18 cellular contexts compared by ENCODE assay signal in genomic region chr6:109051301-109051700, GRCh38. TPM values are rescaled to one million over a fixed set of nuclear protein-coding genes. Genes with fewer than 3 reads are reported as not detected.
A peak's percentile ranks its signal among the peaks of the same experiment; 100 is the strongest.
DNase-seq lines count a peak whose midpoint lies in the region; ATAC-seq and TF ChIP-seq lines count a peak whose summit lies in the region.
"Had no signal": no experiment of that assay in that cellular context is flagged by ENCODE, and none has a peak within 500 bp of the region (broad histone marks: within the 10 kb centered on the region; RNA-seq: fewer than 3 reads in every experiment).

No MANE protein-coding gene starts in this region.

- H3K27me3 ChIP-seq in gastrocnemius medialis = no peaks in the 10 kb centered on the region
- H3K27me3 ChIP-seq: BLaER1 treated with 17β-estradiol and CSF1 and Interleukin-3, amounts not matched to agents 10 nM and 100 nM had no signal

- peak; percentile 7 for DNase-seq in ELR (ENCODE audit: low read depth)
- DNase-seq in HEK293T (ENCODE audit: extremely low spot score) = no peak
- peak; percentile 29 for DNase-seq in astrocyte of the cerebellum (ENCODE audit: low read depth)
- no peak for DNase-seq in gastrocnemius medialis
- no peak for DNase-seq in NCI-H526 treated with DMSO at 0.1 percent for 48 hours (lab: John Stamatoyannopoulos, UW)
- no peak for DNase-seq in erythroblast (lab: John Stamatoyannopoulos, UW)
- no peak for DNase-seq in NCI-H1048 (lab: John Stamatoyannopoulos, UW)
- DNase-seq: DMS 273 treated with DMSO at 0.1 percent for 48 hours, GF-D8, Kasumi-1, NCI-H1105, NCI-H1694, NCI-H2081 treated with DMSO at 0.1 percent for 48 hours, NCI-H748 treated with DMSO at 0.1 percent for 48 hours, Right ventricle myocardium superior, SK-N-SH had no signal

- H3K4me3 ChIP-seq in astrocyte of the cerebellum (ENCODE audit: low read depth, low read length) (no peak overlapping the region), gastrocnemius medialis (no peak overlapping the region)
- H3K4me3 ChIP-seq: BLaER1 treated with 17β-estradiol and CSF1 and Interleukin-3, amounts not matched to agents 10 nM and 100 nM had no signal

- CTCF ChIA-PET in HEK293T (lab: Yijun Ruan, JAX) = interaction anchor here (1.3 kb wide), 1 partner anchor 21 kb away, joined by 3 read pairs; no protein-coding TSS in a partner anchor

- ATAC-seq in gastrocnemius medialis = no peak

- POLR2A ChIA-PET in HEK293T (lab: Yijun Ruan, JAX) = interaction anchor here (1.8 kb wide), 1 partner anchor 43 kb away, joined by 5 read pairs; no protein-coding TSS in a partner anchor

- in situ Hi-C loops in astrocyte of the cerebellum (cut with HindIII; ENCODE audit: low sequenced_read_pairs) = no loop called here
- in situ Hi-C loops in gastrocnemius medialis (cut with MboI; ENCODE audit: low sequenced_read_pairs in 4 of 4) = loop anchor here in 2 of 4 donors (25.0 kb wide), 1 partner anchor 114 kb away; no protein-coding TSS in a partner anchor

- peak overlapping the region in 3 of 4 donors; percentile 73 to 78 (median 74) for H3K27ac ChIP-seq in gastrocnemius medialis
- H3K27ac ChIP-seq: BLaER1 treated with 17β-estradiol and CSF1 and Interleukin-3, amounts not matched to agents 10 nM and 100 nM; HL-60 had no signal

- TF ChIP-seq CTCF in astrocyte of the cerebellum (IDR thresholded peaks at IDR 0.05; ENCODE audit: low read depth, low read length, missing control alignments) = no peak
- no peak for TF ChIP-seq CTCF in gastrocnemius medialis (IDR thresholded peaks at IDR 0.05 in 4 of 5, conservative IDR thresholded peaks at IDR 0.05 in 1 of 5)

- TF ChIP-seq POLR2A in gastrocnemius medialis (IDR thresholded peaks at IDR 0.05) = no peak
- TF ChIP-seq POLR2A in erythroblast (IDR thresholded peaks at IDR 0.05; ENCODE audit: low read length) = no peak

- no peaks in the 10 kb centered on the region for H3K9me3 ChIP-seq in gastrocnemius medialis
- H3K9me3 ChIP-seq: SK-N-SH had no signal

- intact Hi-C loops in gastrocnemius medialis (cut with DNase I; ENCODE audit: low total_unique reads) = loop anchor here (5.0 kb wide), 1 partner anchor 44 kb away; no protein-coding TSS in a partner anchor

- H3K4me1 ChIP-seq in gastrocnemius medialis = peaks cover 78 to 80% of the 10 kb centered on the region in 2 donors

- H3K36me3 ChIP-seq in gastrocnemius medialis = no peaks in the 10 kb centered on the region

TF ChIP-seq in HEK293T, 16 proteins besides CTCF, POLR2A, EP300 and RAD21:
- TF ChIP-seq TARDBP (IDR thresholded peaks at IDR 0.05) (no peak), ARNT (IDR thresholded peaks at IDR 0.05) (no peak), PKNOX1 (IDR thresholded peaks at IDR 0.05) (peak; percentile 78), FOXA1 (IDR thresholded peaks at IDR 0.05) (no peak)

RNA-seq across cellular contexts. Expression of gene SESN1, which starts 43.3 kb away (rescaled TPM):
- 100 to 1,000 TPM in 3 of 4 donors, 10 to 100 TPM in 1; 73.3 to 253 (median 128) TPM for total RNA-seq in gastrocnemius medialis

RNA-seq across cellular contexts. Expression of gene CEP57L1, which starts 44.0 kb away (rescaled TPM):
- 10 to 100 TPM; 10.3 to 29.7 (median 17.5) TPM for total RNA-seq in gastrocnemius medialis

Comparison
In these comparisons a context has a peak if more than half of its experiments do, and no peak if none do; other contexts are left out.
1. DNase-seq: peak in ELR (single experiment) and astrocyte of the cerebellum (single experiment); none in HEK293T (single experiment), gastrocnemius medialis (0 of 2), NCI-H526 treated with DMSO at 0.1 percent for 48 hours (single experiment), erythroblast (0 of 2) and NCI-H1048 (single experiment).